In genomic region chr13:39503048-39503447, GRCh38 we compare ENCODE assay signal across 27 cellular contexts.
"Had no signal": no experiment of that assay in that cellular context is flagged by ENCODE, and none has a peak within 500 bp of the region (broad histone marks: within the 10 kb centered on the region; RNA-seq: fewer than 3 reads in every experiment).

No MANE protein-coding gene starts in this region.

- H3K4me2 ChIP-seq: KMS-11 had no signal

- H3K9me3 Mint-ChIP-seq: activated CD8-positive, alpha-beta T cell treated with anti-CD3 and anti-CD28 coated beads for 36 hours; activated naive CD4-positive, alpha-beta T cell treated with anti-CD3 and anti-CD28 coated beads, Interleukin-2, amount 10 ng/mL, durations not matched to agents 7 days and 5 days; activated naive CD8-positive, alpha-beta T cell treated with anti-CD3 and anti-CD28 coated beads for 36 hours; activated T-cell treated with anti-CD3 and anti-CD28 coated beads, Interleukin-2, amount 50 U/mL, for 72 hours; activated T-helper 2 cell treated with anti-CD3 and anti-CD28 coated beads, Interferon-gamma antibody, Interleukin-2, Interleukin-4, amounts not matched to agents 10 μg/mL and 5 μg/mL and 100 μg/mL, durations not matched to agents 14 hours and 24 hours and 36 hours; T-cell had no signal

- H3K27me3 ChIP-seq: brain microvascular endothelial cell, cardiac muscle cell, Peyer's patch had no signal

- H3K27ac Mint-ChIP-seq: activated CD4-positive, alpha-beta T cell treated with anti-CD3 and anti-CD28 coated beads for 36 hours; activated CD8-positive, alpha-beta T cell treated with anti-CD3 and anti-CD28 coated beads for 36 hours; activated naive CD4-positive, alpha-beta T cell treated with anti-CD3 and anti-CD28 coated beads, Interleukin-2, amount 10 ng/mL, durations not matched to agents 7 days and 5 days; activated naive CD8-positive, alpha-beta T cell treated with anti-CD3 and anti-CD28 coated beads for 36 hours; activated T-cell treated with anti-CD3 and anti-CD28 coated beads, Interleukin-2, amount 50 U/mL, for 72 hours; activated T-helper 2 cell treated with anti-CD3 and anti-CD28 coated beads, Interferon-gamma antibody, Interleukin-2, Interleukin-4, amounts not matched to agents 10 μg/mL and 5 μg/mL and 100 μg/mL, durations not matched to agents 14 hours and 24 hours and 36 hours; T-cell had no signal

- H3K9me3 ChIP-seq: Peyer's patch had no signal

- H3K4me1 ChIP-seq: Peyer's patch had no signal

- H3K36me3 ChIP-seq: brain microvascular endothelial cell, cardiac muscle cell, Peyer's patch had no signal

- H3K4me3 ChIP-seq: cardiac muscle cell, Peyer's patch, SK-N-MC had no signal

- H3K27me3 Mint-ChIP-seq: activated naive CD4-positive, alpha-beta T cell treated with anti-CD3 and anti-CD28 coated beads, Interleukin-2, amount 10 ng/mL, durations not matched to agents 7 days and 5 days had no signal

- H3K4me1 Mint-ChIP-seq: activated CD4-positive, alpha-beta T cell treated with anti-CD3 and anti-CD28 coated beads for 36 hours; activated naive CD4-positive, alpha-beta T cell treated with anti-CD3 and anti-CD28 coated beads, Interleukin-2, amount 10 ng/mL, durations not matched to agents 7 days and 5 days; activated naive CD8-positive, alpha-beta T cell treated with anti-CD3 and anti-CD28 coated beads for 36 hours; T-cell had no signal

- H3K4me3 Mint-ChIP-seq: activated CD4-positive, alpha-beta T cell treated with anti-CD3 and anti-CD28 coated beads for 36 hours; activated CD8-positive, alpha-beta T cell treated with anti-CD3 and anti-CD28 coated beads for 36 hours; activated naive CD4-positive, alpha-beta T cell treated with anti-CD3 and anti-CD28 coated beads, Interleukin-2, amount 10 ng/mL, durations not matched to agents 7 days and 5 days; activated naive CD8-positive, alpha-beta T cell treated with anti-CD3 and anti-CD28 coated beads for 36 hours; activated T-cell treated with anti-CD3 and anti-CD28 coated beads, Interleukin-2, amount 50 U/mL, for 72 hours; T-cell had no signal

- DNase-seq: activated CD4-positive, alpha-beta T cell treated with anti-CD3 and anti-CD28 coated beads for 36 hours; activated CD4-positive, alpha-beta T cell treated with anti-CD3 and anti-CD28 coated beads, Interleukin-2, amount 50 U/mL, for 1 hour; activated CD4-positive, CD25-positive, alpha-beta regulatory T cell; activated CD8-positive, alpha-beta memory T cell treated with anti-CD3 and anti-CD28 coated beads, Interleukin-2, amount 50 U/mL, for 4 hours; activated CD8-positive, alpha-beta T cell treated with anti-CD3 and anti-CD28 coated beads for 36 hours; activated gamma-delta T cell treated with Interleukin-2 at 50 U/mL for 16 hours; activated naive CD4-positive, alpha-beta T cell treated with anti-CD3 and anti-CD28 coated beads, Interleukin-2, amount 10 ng/mL, durations not matched to agents 7 days and 5 days; activated naive CD8-positive, alpha-beta T cell treated with anti-CD3 and anti-CD28 coated beads for 36 hours; activated T-cell treated with anti-CD3 and anti-CD28 coated beads, Interleukin-2, amount 50 U/mL, for 72 hours; brain microvascular endothelial cell; NCI-H1092; NCI-H1417; NCI-H2029 treated with DMSO at 0.1 percent for 48 hours; NCI-H345; NCI-H510A; NCI-H526 treated with DMSO at 0.1 percent for 48 hours; NCI-H82; OCI-M1; Peyer's patch; SIG-M5; T-cell; T-helper 2 cell; T1000 had no signal

- H3K27ac ChIP-seq: brain microvascular endothelial cell, KMS-11, Peyer's patch, SK-N-MC had no signal

- H3K36me3 Mint-ChIP-seq: activated naive CD4-positive, alpha-beta T cell treated with anti-CD3 and anti-CD28 coated beads, Interleukin-2, amount 10 ng/mL, durations not matched to agents 7 days and 5 days; activated naive CD8-positive, alpha-beta T cell treated with anti-CD3 and anti-CD28 coated beads for 36 hours; T-cell had no signal

- ATAC-seq: activated CD4-positive, alpha-beta T cell treated with anti-CD3 and anti-CD28 coated beads for 36 hours; activated CD8-positive, alpha-beta T cell treated with anti-CD3 and anti-CD28 coated beads for 36 hours; activated T-cell treated with anti-CD3 and anti-CD28 coated beads, Interleukin-2, amount 50 U/mL, for 72 hours; T-cell had no signal

- H3K9ac ChIP-seq: KMS-11 had no signal
